In genomic region chr5:89168766-89169165, GRCh38 we compare ENCODE assay signal across 15 cellular contexts.
DNase-seq lines count a peak whose midpoint lies in the region; ATAC-seq, FAIRE-seq and TF ChIP-seq lines count a peak whose summit lies in the region.
"Had no signal": no experiment of that assay in that cellular context is flagged by ENCODE, and none has a peak within 500 bp of the region (broad histone marks: within the 10 kb centered on the region; RNA-seq: fewer than 3 reads in every experiment).

No MANE protein-coding gene starts in this region.

- no peaks in the 10 kb centered on the region for H3K36me3 ChIP-seq in small intestine (ENCODE audit: control insufficient read depth in 2 of 2, insufficient read depth in 2 of 2, low read length in 2 of 2)
- H3K36me3 ChIP-seq: cardiac muscle cell, vagina had no signal

- no peak overlapping the region for H3K27ac ChIP-seq in small intestine (ENCODE audit: low read depth in 1 of 2, low read length in 1 of 2)
- H3K27ac ChIP-seq: cardiac muscle cell, hepatocyte, vagina had no signal

- FAIRE-seq in GM12891 (lab: Jason Lieb, UNC), result no peak
- FAIRE-seq in small intestine (lab: Jason Lieb, UNC), result no peak

- H3K4me1 ChIP-seq in small intestine (ENCODE audit: control insufficient read depth in 2 of 2, insufficient read depth in 1 of 2, low read depth in 1 of 2, low read length in 1 of 2), result no peaks in the 10 kb centered on the region
- H3K4me1 ChIP-seq: vagina had no signal

- TF ChIP-seq POLR2A in GM12891 (IDR thresholded peaks at IDR 0.05; ENCODE audit: low read depth, low read length), result no peak

- no peaks in the 10 kb centered on the region for H3K27me3 ChIP-seq in small intestine (ENCODE audit: control insufficient read depth in 2 of 2, insufficient read depth in 2 of 2, low read length in 2 of 2)
- H3K27me3 ChIP-seq: cardiac muscle cell, hepatocyte, vagina had no signal

- DNase-seq in GM12891 (ENCODE audit: insufficient read length, low spot score) (no peak), small intestine (no peak), NCI-H82 (lab: John Stamatoyannopoulos, UW) (no peak), MV-4-11 (lab: John Stamatoyannopoulos, UW) (no peak)
- no peak for DNase-seq in stimulated activated CD4-positive, alpha-beta T cell treated with anti-CD3 and anti-CD28 coated beads, Interleukin-12 subunit alpha, Interleukin-12 subunit beta, amount 100 ng/mL, for 4 hours
- DNase-seq: activated gamma-delta T cell; NCI-H226; stimulated activated CD4-positive, alpha-beta T cell treated with anti-CD3 and anti-CD28 coated beads, Interleukin-15, amount 100 ng/mL, for 24 hours; T-helper 2 cell had no signal

- H3K9me3 ChIP-seq in small intestine (ENCODE audit: control insufficient read depth, low read depth), result no peaks in the 10 kb centered on the region
- H3K9me3 ChIP-seq: vagina had no signal

- no peak overlapping the region for H3K4me3 ChIP-seq in small intestine (ENCODE audit: low read depth in 1 of 2, low read length in 2 of 2)
- H3K4me3 ChIP-seq: cardiac muscle cell, hepatocyte, vagina had no signal

- ATAC-seq in GM19328 (IDR thresholded peaks at IDR 0.05; ENCODE audit: unreplicated experiment) (peak; percentile 73), HG02623 (IDR thresholded peaks at IDR 0.05; ENCODE audit: unreplicated experiment) (peak; percentile 81), HG03378 (IDR thresholded peaks at IDR 0.05; ENCODE audit: unreplicated experiment) (peak; percentile 94)

- whole genome bisulfite sequencing in small intestine, 3 donors, result 78 to 88% (median 81%) methylated on average over 3 of the region's 3 CpGs

TF ChIP-seq in GM12891, 5 proteins besides CTCF, POLR2A, EP300 and RAD21:
- TF ChIP-seq POLR2AphosphoS5 (IDR thresholded peaks at IDR 0.05; ENCODE audit: low read depth, low read length), result no peak
- peak; percentile 44; the same call in 1 of the 2 replicates for TF ChIP-seq POU2F2 (IDR thresholded peaks at IDR 0.05; ENCODE audit: low read depth, low read length)
- TF ChIP-seq SPI1 (IDR thresholded peaks at IDR 0.05; ENCODE audit: low read depth, low read length), result no peak
- TF ChIP-seq TAF1 (IDR thresholded peaks at IDR 0.05; ENCODE audit: low read depth, low read length), result no peak
- TF ChIP-seq PAX5 (IDR thresholded peaks at IDR 0.05; ENCODE audit: insufficient read depth, low read length, severe bottlenecking), result no peak
